In genomic region chr6:111686249-111686997, GRCh38 we compare ENCODE assay signal across 11 cellular contexts.
A peak's percentile ranks its signal among the peaks of the same experiment; 100 is the strongest.
DNase-seq lines count a peak whose midpoint lies in the region; ATAC-seq and TF ChIP-seq lines count a peak whose summit lies in the region.
"Had no signal": no experiment of that assay in that cellular context is flagged by ENCODE, and none has a peak within 500 bp of the region (broad histone marks: within the 10 kb centered on the region; RNA-seq: fewer than 3 reads in every experiment).

No MANE protein-coding gene starts in this region.

- H3K27me3 ChIP-seq in GM23338 (ENCODE audit: insufficient read depth): no peaks in the 10 kb centered on the region

- 0 out of 2 replicates have a peak, but pooled peaks cover 5% of the 10 kb centered on the region for H4K20me1 ChIP-seq in GM23338 (replicated peaks; ENCODE audit: insufficient read depth)

- H3F3A ChIP-seq in GM23338 (replicated peaks; ENCODE audit: low read depth): no peaks in the 10 kb centered on the region

- H3K9me3 Mint-ChIP-seq in GM23338: no peaks in the 10 kb centered on the region
- H3K9me3 Mint-ChIP-seq: activated CD4-positive, alpha-beta T cell treated with anti-CD3 and anti-CD28 coated beads, Interleukin-2, amount 10 ng/mL, durations not matched to agents 24 days and 14 days had no signal

- H3K9me2 ChIP-seq in GM23338 (ENCODE audit: insufficient read depth): no peaks in the 10 kb centered on the region

- no peak overlapping the region for H3K4me3 ChIP-seq in GM23338
- H3K4me3 ChIP-seq: coronary artery had no signal

- DNase-seq in GM23338 (ENCODE audit: low spot score): peak; percentile 38
- peak; percentile 58 for DNase-seq in astrocyte of the hippocampus (ENCODE audit: low read depth, low spot score)
- no peak for DNase-seq in left lobe of liver (ENCODE audit: low spot score)
- DNase-seq in stimulated activated CD8-positive, alpha-beta memory T cell treated with anti-CD3 and anti-CD28 coated beads, Interleukin-4, amount 100 ng/mL, for 48 hours: peak; percentile 21
- no peak for DNase-seq in middle frontal gyrus (ENCODE audit: extremely low spot score, low spot score)
- DNase-seq in KBM-7: no peak
- DNase-seq in GF-D8 (lab: John Stamatoyannopoulos, UW): no peak
- DNase-seq: activated CD4-positive, alpha-beta T cell treated with anti-CD3 and anti-CD28 coated beads, Interleukin-2, amount 10 ng/mL, durations not matched to agents 24 days and 14 days; GDM1 had no signal

- TF ChIP-seq CTCF in GM23338 (conservative IDR thresholded peaks at IDR 0.05; ENCODE audit: low read depth in 2 of 2): no peak

- in situ Hi-C loops in KBM-7 (cut with MboI; ENCODE audit: low pct_unique_long_range_greater_than_20kb, low sequenced_read_pairs): no loop called here

- 0 out of 2 replicates have a peak overlapping the region, but pooled peaks have one; percentile 53 for H3K27ac Mint-ChIP-seq in GM23338

- H3K27me3 Mint-ChIP-seq in GM23338 (ENCODE audit: insufficient read depth, low read depth, poor library complexity): no peaks in the 10 kb centered on the region
- H3K27me3 Mint-ChIP-seq: activated CD4-positive, alpha-beta T cell treated with anti-CD3 and anti-CD28 coated beads, Interleukin-2, amount 10 ng/mL, durations not matched to agents 24 days and 14 days had no signal

- no peaks in the 10 kb centered on the region for H3K36me3 ChIP-seq in GM23338 (ENCODE audit: insufficient read depth)

- no peak overlapping the region for H3K4me2 ChIP-seq in GM23338

- H3K4me1 ChIP-seq in GM23338 (ENCODE audit: insufficient read depth): peaks cover 11% of the 10 kb centered on the region; the same call in 1 of the 2 replicates

- peaks cover 17% of the 10 kb centered on the region for H3K4me1 Mint-ChIP-seq in GM23338

- H3K79me2 ChIP-seq in GM23338 (replicated peaks; ENCODE audit: insufficient read depth): no peaks in the 10 kb centered on the region

- peaks cover 35% of the 10 kb centered on the region for H3K36me3 Mint-ChIP-seq in GM23338 (ENCODE audit: low read depth)

- ATAC-seq in GM23338 (peak; percentile 82), left lobe of liver (peak; percentile 64), GM18520 (IDR thresholded peaks at IDR 0.05; ENCODE audit: unreplicated experiment) (no peak)

- H3K27ac ChIP-seq in GM23338 (ENCODE audit: low read depth): no peak overlapping the region

- H3K4me3 Mint-ChIP-seq in GM23338: no peak overlapping the region
- H3K4me3 Mint-ChIP-seq: activated CD4-positive, alpha-beta T cell treated with anti-CD3 and anti-CD28 coated beads, Interleukin-2, amount 10 ng/mL, durations not matched to agents 24 days and 14 days had no signal

- no peak overlapping the region for H2AFZ ChIP-seq in GM23338

TF ChIP-seq in GM23338, 12 proteins besides CTCF, POLR2A, EP300 and RAD21:
- TF ChIP-seq CREB1 (CRISPR knock-in tag; IDR thresholded peaks at IDR 0.05; ENCODE audit: low read depth) (no peak), EZH2 (IDR thresholded peaks at IDR 0.05; ENCODE audit: low read depth, unreplicated experiment) (no peak), JUNB (IDR thresholded peaks at IDR 0.05; ENCODE audit: unreplicated experiment) (no peak), NANOG (IDR thresholded peaks at IDR 0.05; ENCODE audit: borderline replicate concordance) (no peak)

Comparison
In these comparisons a context has a peak if more than half of its experiments do, and no peak if none do; other contexts are left out.
1. DNase-seq: peak in GM23338 (single experiment), astrocyte of the hippocampus (single experiment) and stimulated activated CD8-positive, alpha-beta memory T cell treated with anti-CD3 and anti-CD28 coated beads, Interleukin-4, amount 100 ng/mL, for 48 hours (single experiment); none in left lobe of liver (single experiment), middle frontal gyrus (single experiment), KBM-7 (single experiment) and GF-D8 (single experiment).